8 cellular contexts compared by ENCODE assay signal in genomic region chr9:128684065-128684324, GRCh38. TPM values are rescaled to one million over a fixed set of nuclear protein-coding genes. Genes with fewer than 3 reads are reported as not detected.
A peak's percentile ranks its signal among the peaks of the same experiment; 100 is the strongest.
DNase-seq lines count a peak whose midpoint lies in the region; TF ChIP-seq lines count a peak whose summit lies in the region.

No MANE protein-coding gene starts in this region.

- peak overlapping the region; percentile 97 for H3K27ac ChIP-seq in esophagus (ENCODE audit: low read depth in 2 of 2, low read length in 1 of 2)

- H3K36me3 Mint-ChIP-seq in progenitor cell of endocrine pancreas (ENCODE audit: insufficient read depth) = no peaks in the 10 kb centered on the region

- peaks cover 32% of the 10 kb centered on the region for H3K4me1 Mint-ChIP-seq in progenitor cell of endocrine pancreas (ENCODE audit: low read depth)

- H3K9ac ChIP-seq in NT2/D1 (ENCODE audit: insufficient read length, low read depth) = peak overlapping the region; percentile 98

- H3K4me1 ChIP-seq in NT2/D1 (ENCODE audit: insufficient read depth, insufficient read length) (peaks cover 12% of the 10 kb centered on the region), esophagus (ENCODE audit: control insufficient read depth in 2 of 2, insufficient read depth in 2 of 2, low read length in 1 of 2) (peaks cover 2 to 13% of the 10 kb centered on the region in 2 donors)

- no peaks in the 10 kb centered on the region for H3K9me3 ChIP-seq in NT2/D1 (ENCODE audit: insufficient read depth, low read length)
- no peaks in the 10 kb centered on the region for H3K9me3 ChIP-seq in esophagus (ENCODE audit: control insufficient read depth in 2 of 2, insufficient read depth in 1 of 2, low read depth in 1 of 2, low read length in 1 of 2)

- 0% methylated on average over 3 of the region's 3 CpGs for WGBS in esophagus, 2 donors

- peak overlapping the region; percentile 98 for H3K27ac Mint-ChIP-seq in progenitor cell of endocrine pancreas

- H3K27me3 Mint-ChIP-seq in progenitor cell of endocrine pancreas = no peaks in the 10 kb centered on the region

- TF ChIP-seq CTCF in progenitor cell of endocrine pancreas (IDR thresholded peaks at IDR 0.05; ENCODE audit: unreplicated experiment) = no peak

- no peaks in the 10 kb centered on the region for H3K27me3 ChIP-seq in NT2/D1 (ENCODE audit: insufficient read depth, insufficient read length)
- no peaks in the 10 kb centered on the region for H3K27me3 ChIP-seq in esophagus (ENCODE audit: control insufficient read depth in 1 of 2, insufficient read depth in 2 of 2, low read length in 2 of 2)

- DNase-seq in NT2/D1 (ENCODE audit: low read depth, low spot score) (no peak), progenitor cell of endocrine pancreas (ENCODE audit: low spot score, unreplicated experiment) (no peak), NCI-H146 treated with DMSO at 0.1 percent for 48 hours (lab: John Stamatoyannopoulos, UW; ENCODE audit: unreplicated experiment) (no peak), NCI-H1436 (lab: John Stamatoyannopoulos, UW) (no peak), NCI-H1092 (lab: John Stamatoyannopoulos, UW) (no peak), activated gamma-delta T cell treated with Interleukin-2 at 50 U/mL for 16 hours (no peak)

- H3K36me3 ChIP-seq in NT2/D1 (ENCODE audit: insufficient read depth, insufficient read length, low read length) (peaks cover 26% of the 10 kb centered on the region), esophagus (ENCODE audit: control insufficient read depth in 2 of 2, insufficient read depth in 2 of 2, low read length in 1 of 2) (no peaks in the 10 kb centered on the region)

- H3K4me3 ChIP-seq in GM08714 (ENCODE audit: low read length) = peak overlapping the region; percentile 83
- peak overlapping the region; percentile 89 for H3K4me3 ChIP-seq in NT2/D1 (ENCODE audit: insufficient read length, low read depth)
- H3K4me3 ChIP-seq in esophagus (ENCODE audit: low read depth in 1 of 2, low read length in 2 of 2) = peak overlapping the region; percentile 64 to 70

- H3K4me3 Mint-ChIP-seq in progenitor cell of endocrine pancreas (ENCODE audit: low read depth) = peak overlapping the region; percentile 97

- no peaks in the 10 kb centered on the region for H3K9me3 Mint-ChIP-seq in progenitor cell of endocrine pancreas (ENCODE audit: low read depth)

RNA-seq across cellular contexts. Expression of gene SET, which starts 5.0 kb away (rescaled TPM):
- polyA plus RNA-seq in esophagus = 100 to 1,000 TPM in 1 of 2 donors, 10 to 100 TPM in 1; 66.3 to 126 TPM
- 563 and 571 TPM in 2 replicates for total RNA-seq in progenitor cell of endocrine pancreas

RNA-seq across cellular contexts. Expression of gene PKN3, which starts 18.3 kb away (rescaled TPM):
- polyA plus RNA-seq in esophagus = 1 to 10 TPM; 3.5 to 4.3 TPM
- 20.0 and 20.2 TPM in 2 replicates for total RNA-seq in progenitor cell of endocrine pancreas

RNA-seq across cellular contexts. Expression of gene DYNC2I2, which starts 27.3 kb away (rescaled TPM):
- polyA plus RNA-seq in esophagus = 10 to 100 TPM; 45.7 to 48.0 TPM
- 83.4 and 85.4 TPM in 2 replicates for total RNA-seq in progenitor cell of endocrine pancreas

RNA-seq across cellular contexts. Expression of gene ZDHHC12, which starts 39.9 kb away (rescaled TPM):
- 10 to 100 TPM; 73.2 to 76.0 TPM for polyA plus RNA-seq in esophagus
- total RNA-seq in progenitor cell of endocrine pancreas = 33.7 TPM in 2 replicates
